8 cellular contexts compared by ENCODE assay signal in genomic region chr1:9996624-9997582, GRCh38. TPM values are rescaled to one million over a fixed set of nuclear protein-coding genes. Genes with fewer than 3 reads are reported as not detected.
DNase-seq lines count a peak whose midpoint lies in the region; ATAC-seq and TF ChIP-seq lines count a peak whose summit lies in the region.

Gene RBP7 (plus strand): TSS chr1:9997228. CDS start chr1:9997259, 31 bp downstream.

- H3K27ac ChIP-seq in CD8-positive, alpha-beta memory T cell (ENCODE audit: low read depth, low read length) = no peak within 1 kb of the TSS
- peak within 1 kb of the TSS in 1 of 5 donors; percentile 26 for H3K27ac ChIP-seq in adrenal gland
- H3K27ac ChIP-seq in iPS DF 6.9 (ENCODE audit: low read length) = no peak within 1 kb of the TSS

- no peak within 1 kb of the TSS for H3K9ac ChIP-seq in skeletal muscle satellite cell (ENCODE audit: low read depth, low read length)

- POLR2A ChIA-PET in CD8-positive, alpha-beta memory T cell (lab: Charles Lee) = no interaction called here

- peaks cover 5% of the 10 kb centered on the region for H3K4me1 ChIP-seq in CD8-positive, alpha-beta memory T cell (ENCODE audit: insufficient read depth, low read length)
- peaks cover 5 to 16% of the 10 kb centered on the region in 2 donors for H3K4me1 ChIP-seq in adrenal gland (replicated peaks in 1 of 2)
- no peaks in the 10 kb centered on the region for H3K4me1 ChIP-seq in iPS DF 6.9 (ENCODE audit: control insufficient read depth, insufficient read depth, low read length)
- peaks cover 3% of the 10 kb centered on the region for H3K4me1 ChIP-seq in skeletal muscle satellite cell (ENCODE audit: control insufficient read depth, insufficient read depth, low read length)

- H3K4me3 ChIP-seq in CD8-positive, alpha-beta memory T cell (ENCODE audit: low read length) = no peak within 1 kb of the TSS
- peak within 1 kb of the TSS in 2 of 4 donors; percentile 34 to 74 for H3K4me3 ChIP-seq in adrenal gland
- H3K4me3 ChIP-seq in iPS DF 6.9 (ENCODE audit: low read length) = peak within 1 kb of the TSS; percentile 66; the same call in 1 of the 2 replicates
- peak within 1 kb of the TSS; percentile 51 for H3K4me3 ChIP-seq in skeletal muscle satellite cell (ENCODE audit: low read length)

- intact Hi-C loops in adrenal gland (cut with DNase I) = no loop called here

- peak in 2 of 5 donors; percentile 1 to 47 for DNase-seq in CD8-positive, alpha-beta memory T cell
- peak; percentile 20 to 41 for DNase-seq in Kasumi-1 (lab: John Stamatoyannopoulos, UW)
- DNase-seq in adrenal gland = peak in 5 of 7 donors; percentile 13 to 30 (median 22)
- no peak for DNase-seq in iPS DF 6.9 (ENCODE audit: low read depth, low spot score)
- no peak for DNase-seq in superior temporal gyrus (ENCODE audit: extremely low spot score)

- H3K4me2 ChIP-seq in skeletal muscle satellite cell (ENCODE audit: low read length) = peak within 1 kb of the TSS; percentile 72

- no peaks in the 10 kb centered on the region for H3K36me3 ChIP-seq in CD8-positive, alpha-beta memory T cell (ENCODE audit: insufficient read depth, low read length)
- no peaks in the 10 kb centered on the region for H3K36me3 ChIP-seq in adrenal gland (replicated peaks in 1 of 2)
- H3K36me3 ChIP-seq in iPS DF 6.9 (ENCODE audit: control insufficient read depth, insufficient read depth, low read length) = no peaks in the 10 kb centered on the region
- no peaks in the 10 kb centered on the region for H3K36me3 ChIP-seq in skeletal muscle satellite cell (ENCODE audit: insufficient read depth, low read length)

- no peaks in the 10 kb centered on the region for H3K9me3 ChIP-seq in CD8-positive, alpha-beta memory T cell (ENCODE audit: low read length)
- H3K9me3 ChIP-seq in adrenal gland (replicated peaks in 1 of 3) = no peaks in the 10 kb centered on the region
- H3K9me3 ChIP-seq in iPS DF 6.9 (ENCODE audit: control insufficient read depth, insufficient read depth, low read length) = no peaks in the 10 kb centered on the region
- no peaks in the 10 kb centered on the region for H3K9me3 ChIP-seq in skeletal muscle satellite cell (replicated peaks; ENCODE audit: low read length)

- peaks cover 0 to 4% (median 0%) of the 10 kb centered on the region in 3 donors for H3K36me3 Mint-ChIP-seq in CD8-positive, alpha-beta memory T cell

- H3K4me3 Mint-ChIP-seq in CD8-positive, alpha-beta memory T cell = peak within 1 kb of the TSS; percentile 78 to 87 (median 83)

- peaks cover 6 to 14% (median 9%) of the 10 kb centered on the region in 3 donors for H3K4me1 Mint-ChIP-seq in CD8-positive, alpha-beta memory T cell

- H3K27me3 ChIP-seq in CD8-positive, alpha-beta memory T cell (ENCODE audit: insufficient read depth, low read length, poor library complexity, severe bottlenecking) = peaks cover 12% of the 10 kb centered on the region
- H3K27me3 ChIP-seq in adrenal gland (no peaks in the 10 kb centered on the region), iPS DF 6.9 (ENCODE audit: control insufficient read depth, insufficient read depth, low read length) (peaks cover 14% of the 10 kb centered on the region), skeletal muscle satellite cell (ENCODE audit: control insufficient read depth, insufficient read depth, low read length) (peaks cover 20% of the 10 kb centered on the region)

- peak within 1 kb of the TSS in 2 of 8 donors; percentile 14 to 94 for H3K27ac Mint-ChIP-seq in CD8-positive, alpha-beta memory T cell

- H3K9me3 Mint-ChIP-seq in CD8-positive, alpha-beta memory T cell = peaks cover 0 to 7% (median 5%) of the 10 kb centered on the region in 5 donors

- 6 to 22% (median 12%) methylated on average over 15 to 71 of the region's 71 CpGs for WGBS in adrenal gland, 4 donors
- WGBS in iPS DF 6.9 (ENCODE audit: insufficient coverage, insufficient read length) = no CpG with 5 or more reads among the region's 71 CpGs

- TF ChIP-seq POLR2A in adrenal gland (IDR thresholded peaks at IDR 0.05) = no peak

- H3K27me3 Mint-ChIP-seq in CD8-positive, alpha-beta memory T cell = peaks cover 38 to 40% of the 10 kb centered on the region in 2 donors

- ATAC-seq in GM19463 (IDR thresholded peaks at IDR 0.05; ENCODE audit: unreplicated experiment) (no peak), GM18909 (IDR thresholded peaks at IDR 0.05; ENCODE audit: poor library complexity, unreplicated experiment) (no peak)

- CTCF ChIA-PET in CD8-positive, alpha-beta memory T cell (lab: Charles Lee) = no interaction called here

- TF ChIP-seq CTCF in adrenal gland (IDR thresholded peaks at IDR 0.05) = no peak

RNA-seq across cellular contexts. Expression of gene RBP7, which starts in this region (rescaled TPM):
- total RNA-seq in CD8-positive, alpha-beta memory T cell = not detected
- polyA plus RNA-seq in CD8-positive, alpha-beta memory T cell = not detected
- total RNA-seq in adrenal gland = 10 to 100 TPM in 5 of 8 donors, 1 to 10 TPM in 3; 1.4 to 25.0 (median 11.9) TPM
- 10 to 100 TPM; 12.0 to 52.6 (median 19.4) TPM for polyA plus RNA-seq in adrenal gland
- total RNA-seq in skeletal muscle satellite cell (2012; rRNA removed) = not detected in 2 replicates

Comparison
In these comparisons a context has a peak if more than half of its experiments do, and no peak if none do; other contexts are left out.
1. RNA of gene RBP7 (polyA plus RNA-seq): 12.0 to 52.6 TPM in adrenal gland; not detected in CD8-positive, alpha-beta memory T cell (single experiment); every median in the first group is over 10 times any median in the second.
2. DNase-seq: peak in Kasumi-1 (2 of 2) and adrenal gland (5 of 7); none in iPS DF 6.9 (single experiment) and superior temporal gyrus (single experiment).